ENCODE assay signal across 15 cellular contexts in genomic region chr11:100663583-100663982, GRCh38. TPM values are rescaled to one million over a fixed set of nuclear protein-coding genes. Genes with fewer than 3 reads are reported as not detected.
A peak's percentile ranks its signal among the peaks of the same experiment; 100 is the strongest.
DNase-seq lines count a peak whose midpoint lies in the region; ATAC-seq, FAIRE-seq and TF ChIP-seq lines count a peak whose summit lies in the region.
"Had no signal": no experiment of that assay in that cellular context is flagged by ENCODE, and none has a peak within 500 bp of the region (broad histone marks: within the 10 kb centered on the region; RNA-seq: fewer than 3 reads in every experiment).

No MANE protein-coding gene starts in this region.

- TF ChIP-seq EP300 in H1 (IDR thresholded peaks at IDR 0.05; ENCODE audit: borderline replicate concordance in 1 of 2, low read depth in 2 of 2, low read length in 2 of 2), result no peak

- H2BK5ac ChIP-seq in H1 (ENCODE audit: low read depth, low read length), result no peak overlapping the region

- H2BK120ac ChIP-seq in H1 (replicated peaks; ENCODE audit: low read depth, low read length), result no peak overlapping the region

- H2AK5ac ChIP-seq in H1 (ENCODE audit: low read depth, low read length), result no peak overlapping the region

- peaks cover 3 to 14% of the 10 kb centered on the region in 2 donors for H3K9me3 Mint-ChIP-seq in activated naive CD4-positive, alpha-beta T cell treated with anti-CD3 and anti-CD28 coated beads, Interleukin-2, amount 50 U/mL, for 72 hours

- no peak overlapping the region for H3K18ac ChIP-seq in H1 (ENCODE audit: extremely low read depth, low read length)

- H3K4me1 ChIP-seq in HUES48 (ENCODE audit: control insufficient read depth, insufficient read depth, low read length), result peaks cover 24% of the 10 kb centered on the region
- no peaks in the 10 kb centered on the region for H3K4me1 ChIP-seq in H1 (replicated peaks in 1 of 4; ENCODE audit: control insufficient read depth in 3 of 4, insufficient read depth in 4 of 4, low read length in 3 of 4)
- no peaks in the 10 kb centered on the region for H3K4me1 ChIP-seq in tibial artery
- H3K4me1 ChIP-seq: BLaER1, HAP-1 had no signal

- no peaks in the 10 kb centered on the region for H3K36me3 Mint-ChIP-seq in activated naive CD4-positive, alpha-beta T cell treated with anti-CD3 and anti-CD28 coated beads, Interleukin-2, amount 50 U/mL, for 72 hours
- H3K36me3 Mint-ChIP-seq: CD14-positive monocyte; CD4-positive, alpha-beta memory T cell had no signal

- no peak overlapping the region for H3K27ac Mint-ChIP-seq in activated naive CD4-positive, alpha-beta T cell treated with anti-CD3 and anti-CD28 coated beads, Interleukin-2, amount 50 U/mL, for 72 hours
- H3K27ac Mint-ChIP-seq: CD14-positive monocyte; CD4-positive, alpha-beta memory T cell had no signal

- no peak for TF ChIP-seq RAD21 in H1 (IDR thresholded peaks at IDR 0.05 in 1 of 2, conservative IDR thresholded peaks at IDR 0.05 in 1 of 2; ENCODE audit: low read depth in 2 of 2, low read length in 2 of 2)

- H2BK15ac ChIP-seq in H1 (ENCODE audit: low read length), result no peak overlapping the region

- no peak overlapping the region for H2BK20ac ChIP-seq in H1 (ENCODE audit: low read length)

- no peak overlapping the region for H3K56ac ChIP-seq in H1 (replicated peaks; ENCODE audit: insufficient read length, low read depth, low read length)

- intact Hi-C loops in tibial artery (cut with DNase I; ENCODE audit: low total_unique reads), result no loop called here

- POLR2A ChIA-PET in H1 (lab: Charles Lee; ENCODE audit: partially characterized antibody), result no interaction called here

- H3K79me2 ChIP-seq in H1 (ENCODE audit: control insufficient read depth in 1 of 2, insufficient read depth in 2 of 2, low read length in 2 of 2), result no peaks in the 10 kb centered on the region

- H3K9ac ChIP-seq in HUES48 (ENCODE audit: low read depth, low read length) (no peak overlapping the region), H1 (replicated peaks in 1 of 4; ENCODE audit: extremely low read depth in 1 of 4, low read depth in 3 of 4, low read length in 3 of 4) (no peak overlapping the region)
- H3K9ac ChIP-seq: BLaER1 had no signal

- H2BK12ac ChIP-seq in H1 (ENCODE audit: low read depth, low read length), result no peak overlapping the region

- H3K23me2 ChIP-seq in H1 (ENCODE audit: low read depth, low read length), result no peaks in the 10 kb centered on the region

- no peak overlapping the region for H3K14ac ChIP-seq in H1 (ENCODE audit: insufficient read length)

- H3K23ac ChIP-seq in H1 (ENCODE audit: insufficient read length), result no peak overlapping the region

- DNase-seq in D721Med (ENCODE audit: insufficient read length, low spot score) (no peak), H1 (ENCODE audit: low read depth in 1 of 2, low spot score in 2 of 2) (no peak), iPS-NIHi11 (ENCODE audit: low spot score) (peak; percentile 22), tibial artery (no peak)
- DNase-seq in activated naive CD4-positive, alpha-beta T cell treated with anti-CD3 and anti-CD28 coated beads, Interleukin-2, amount 50 U/mL, for 72 hours (ENCODE audit: low spot score in 2 of 2), result no peak
- DNase-seq in activated T-cell treated with anti-CD3 and anti-CD28 coated beads, Interleukin-2, amount 50 U/mL, for 48 hours, result no peak
- DNase-seq: 8988T; CD4-positive, alpha-beta memory T cell; DMS79 treated with DMSO at 0.1 percent for 48 hours; GF-D8 had no signal

- H4K5ac ChIP-seq in H1 (ENCODE audit: insufficient read length, low read depth, low read length), result no peak overlapping the region

- H3K9me3 ChIP-seq in HUES48 (ENCODE audit: control insufficient read depth, insufficient read depth, low read length), result no peaks in the 10 kb centered on the region
- H3K9me3 ChIP-seq in H1 (ENCODE audit: insufficient read depth in 2 of 2, low read depth in 1 of 2, low read length in 1 of 2), result no peaks in the 10 kb centered on the region
- no peaks in the 10 kb centered on the region for H3K9me3 ChIP-seq in tibial artery
- H3K9me3 ChIP-seq: BLaER1, HAP-1 had no signal

- FAIRE-seq in D721Med (lab: Jason Lieb, UNC), result peak; percentile 32
- FAIRE-seq in H1 (lab: Jason Lieb, UNC), result peak; percentile 78

- H4K20me1 ChIP-seq in H1 (replicated peaks in 1 of 2; ENCODE audit: control insufficient read depth in 1 of 2, insufficient read depth in 2 of 2, low read length in 2 of 2), result no peaks in the 10 kb centered on the region
- H4K20me1 ChIP-seq: BLaER1 had no signal

- no peak for ATAC-seq in activated naive CD4-positive, alpha-beta T cell treated with anti-CD3 and anti-CD28 coated beads, Interleukin-2, amount 50 U/mL, for 72 hours
- ATAC-seq in HG03432 (IDR thresholded peaks at IDR 0.05; ENCODE audit: unreplicated experiment), result no peak

- H3K4me3 ChIP-seq in HUES48 (ENCODE audit: low read depth, low read length), result no peak overlapping the region
- no peak overlapping the region for H3K4me3 ChIP-seq in H1 (ENCODE audit: extremely low read depth in 1 of 4, insufficient read depth in 2 of 4, low read depth in 3 of 4, low read length in 4 of 4)
- H3K4me3 ChIP-seq in tibial artery, result no peak overlapping the region
- H3K4me3 ChIP-seq: BLaER1, HAP-1 had no signal

- no peak overlapping the region for H3K4me2 ChIP-seq in H1 (ENCODE audit: insufficient read depth in 1 of 2, low read depth in 2 of 2, low read length in 2 of 2)
- H3K4me2 ChIP-seq: BLaER1 had no signal

- no peak for TF ChIP-seq CTCF in D721Med (IDR thresholded peaks at IDR 0.05; ENCODE audit: insufficient read depth, missing control alignments)
- no peak for TF ChIP-seq CTCF in H1 (IDR thresholded peaks at IDR 0.05; ENCODE audit: control extremely low read depth in 1 of 3, insufficient read depth in 1 of 3, low read depth in 1 of 3, low read length in 3 of 3)
- TF ChIP-seq CTCF in tibial artery (IDR thresholded peaks at IDR 0.05), result no peak

- no peak overlapping the region for H2AFZ ChIP-seq in H1 (ENCODE audit: low read length)

- WGBS in H1 (ENCODE audit: extremely low coverage in 1 of 2, insufficient coverage in 1 of 2, insufficient read length in 1 of 2, insufficient replicate concordance in 2 of 2, low coverage in 1 of 2, low lambda C conversion rate in 2 of 2, missing lambda C conversion rate in 1 of 2), 2 experiments, result 88% methylated on average over 1 of the region's 1 CpG; no CpG with 5 or more reads in 1 of the 2 experiments

- H3K27ac ChIP-seq in HUES48 (ENCODE audit: low read depth, low read length) (peak overlapping the region; percentile 54), H1 (ENCODE audit: low read depth, low read length) (no peak overlapping the region), tibial artery (no peak overlapping the region)
- H3K27ac ChIP-seq: BLaER1 had no signal

- H4K8ac ChIP-seq in H1 (ENCODE audit: extremely low read depth, insufficient read depth, low read length), result no peak overlapping the region

- no peaks in the 10 kb centered on the region for H3K36me3 ChIP-seq in HUES48 (ENCODE audit: control insufficient read depth, insufficient read depth, low read length)
- H3K36me3 ChIP-seq in H1 (ENCODE audit: control insufficient read depth in 2 of 4, insufficient read depth in 4 of 4, low read length in 3 of 4), result no peaks in the 10 kb centered on the region
- H3K36me3 ChIP-seq in tibial artery, result no peaks in the 10 kb centered on the region
- H3K36me3 ChIP-seq: BLaER1, HAP-1 had no signal

- H4K91ac ChIP-seq in H1 (replicated peaks; ENCODE audit: insufficient read length, low read length), result no peak overlapping the region

- CTCF ChIA-PET in H1 (lab: Charles Lee; ENCODE audit: partially characterized antibody), result interaction anchor here (1.0 to 1.5 kb wide), 3 partner anchors 19 to 86 kb away, joined by 4 to 5 read pairs (median 5); no protein-coding TSS in a partner anchor

- H3K27me3 ChIP-seq in HUES48 (ENCODE audit: control insufficient read depth, insufficient read depth, low read length) (no peaks in the 10 kb centered on the region), H1 (replicated peaks in 1 of 4; ENCODE audit: control insufficient read depth in 3 of 4, extremely low read depth in 1 of 4, insufficient read depth in 3 of 4, low read length in 3 of 4) (no peaks in the 10 kb centered on the region), tibial artery (no peaks in the 10 kb centered on the region)
- H3K27me3 ChIP-seq: BLaER1 had no signal

- TF ChIP-seq POLR2A in H1 (IDR thresholded peaks at IDR 0.05; ENCODE audit: control extremely low read depth in 1 of 2, low read depth in 2 of 2, low read length in 2 of 2), result no peak

- no peaks in the 10 kb centered on the region for H3K79me1 ChIP-seq in H1 (ENCODE audit: low read depth, low read length)

- H3K4ac ChIP-seq in H1 (replicated peaks; ENCODE audit: insufficient read length, low read depth, low read length), result no peak overlapping the region

TF ChIP-seq in H1, 55 proteins besides CTCF, POLR2A, EP300 and RAD21 (continues in another document):
- TF ChIP-seq TCF12 (IDR thresholded peaks at IDR 0.05; ENCODE audit: low read depth, low read length) (no peak), SP1 (IDR thresholded peaks at IDR 0.05; ENCODE audit: low read depth, low read length) (0 out of 2 replicates have a peak, but pooled peaks have one; percentile 35), TAF7 (optimal IDR thresholded peaks at IDR 0.05; ENCODE audit: borderline replicate concordance, low read depth, low read length) (no peak), SRF (IDR thresholded peaks at IDR 0.05; ENCODE audit: low read depth, low read length) (no peak), RFX5 (IDR thresholded peaks at IDR 0.05; ENCODE audit: borderline replicate concordance, low read depth, low read length) (no peak), POU5F1 (IDR thresholded peaks at IDR 0.05; ENCODE audit: low read depth, low read length) (0 out of 2 replicates have a peak, but pooled peaks have one; percentile 53), NANOG (IDR thresholded peaks at IDR 0.05; ENCODE audit: insufficient read depth, low read depth, low read length, poor library complexity, severe bottlenecking) (peak; percentile 90), CHD1 (IDR thresholded peaks at IDR 0.05; ENCODE audit: low read depth, low read length) (no peak)

RNA-seq across cellular contexts. Expression of gene ARHGAP42, which starts 23.5 kb away (rescaled TPM):
- total RNA-seq in H1 (2021; fragmentation: NEBNext Ultra II Directional; extraction: Animal tissue kit (Norgen Biotek cat#: 25700)), result 33.3 and 33.5 TPM in 2 replicates
- 13.1 and 22.2 TPM in 2 replicates for polyA plus RNA-seq in H1 (2011; rRNA removed)
- 18.4 TPM for polyA plus RNA-seq in H1 (2011; cell fraction: cytosol; rRNA removed)
- polyA plus RNA-seq in H1 (2011; cell fraction: nucleus; rRNA removed), result 17.7 TPM
- 12.0 to 26.0 TPM (median 19.3 TPM) in 4 replicates for polyA plus RNA-seq in H1 (2012, experiment 1 of 2)
- polyA plus RNA-seq in H1 (2012, experiment 2 of 2), result 2.1 TPM
- 13.9 TPM for polyA plus RNA-seq in H1 (2013, experiment 1 of 2)
- polyA plus RNA-seq in H1 (2013, experiment 2 of 2), result 14.8 TPM
- 50.9 and 68.5 TPM in 2 replicates for polyA minus RNA-seq in H1 (2011; rRNA and poly(A)+ RNA removed)
- 26.9 TPM for polyA minus RNA-seq in H1 (2011; cell fraction: cytosol; rRNA and poly(A)+ RNA removed)
- polyA minus RNA-seq in H1 (2011; cell fraction: nucleus; rRNA and poly(A)+ RNA removed), result 56.7 TPM
- total RNA-seq in activated naive CD4-positive, alpha-beta T cell treated with anti-CD3 and anti-CD28 coated beads, Interleukin-2, amount 50 U/mL, for 72 hours, result under 1 TPM; 0.10 to 0.32 TPM
- total RNA-seq: CD4-positive, alpha-beta memory T cell had no signal
- polyA plus RNA-seq: CD14-positive monocyte; CD4-positive, alpha-beta memory T cell had no signal

Comparison
In these comparisons a context has a peak if more than half of its experiments do, and no peak if none do; other contexts are left out.
1. RNA of gene ARHGAP42, which starts 23.5 kb away (total RNA-seq): 33.3 to 33.5 TPM in H1; 0.10 to 0.32 TPM in activated naive CD4-positive, alpha-beta T cell treated with anti-CD3 and anti-CD28 coated beads, Interleukin-2, amount 50 U/mL, for 72 hours; every median in the first group is over 10 times any median in the second.